33 cellular contexts compared by ENCODE assay signal in genomic region chr18:75133721-75134645, GRCh38.
A peak's percentile ranks its signal among the peaks of the same experiment; 100 is the strongest.
DNase-seq lines count a peak whose midpoint lies in the region; ATAC-seq, FAIRE-seq and TF ChIP-seq lines count a peak whose summit lies in the region.
"Had no signal": no experiment of that assay in that cellular context is flagged by ENCODE, and none has a peak within 500 bp of the region (broad histone marks: within the 10 kb centered on the region; RNA-seq: fewer than 3 reads in every experiment).

No MANE protein-coding gene starts in this region.

- DNase-seq in right atrium auricular region (ENCODE audit: low spot score) = peak; percentile 54
- DNase-seq in left ventricle myocardium inferior = no peak
- DNase-seq in bronchial epithelial cell (ENCODE audit: low read depth) = no peak
- DNase-seq in naive thymus-derived CD4-positive, alpha-beta T cell = no peak
- DNase-seq in urothelium cell line (ENCODE audit: low spot score) = no peak
- no peak for DNase-seq in GM12892 (ENCODE audit: insufficient read length)
- DNase-seq in activated naive CD4-positive, alpha-beta T cell treated with anti-CD3 and anti-CD28 coated beads for 36 hours = no peak
- DNase-seq: activated CD4-positive, CD25-positive, alpha-beta regulatory T cell treated with anti-CD3 and anti-CD28 coated beads, Interleukin-2, amount 50 U/mL, for 72 hours; activated CD8-positive, alpha-beta T cell treated with anti-CD3 and anti-CD28 coated beads for 36 hours; activated naive CD8-positive, alpha-beta T cell treated with anti-CD3 and anti-CD28 coated beads, Interleukin-2, amount 10 ng/mL, durations not matched to agents 7 days and 5 days; AML-193; aorta; DMS 273 treated with DMSO at 0.1 percent for 48 hours; foreskin fibroblast; mesendoderm; MG63; NCI-H1105; NCI-H2029 treated with DMSO at 0.1 percent for 48 hours; NCI-H526; nucleus accumbens; SHP77; stimulated activated naive CD4-positive, alpha-beta T cell; T-helper 2 cell; testis had no signal

- CTCF ChIA-PET in naive thymus-derived CD4-positive, alpha-beta T cell (lab: Charles Lee) = no interaction called here
- CTCF ChIA-PET in activated naive CD4-positive, alpha-beta T cell treated with anti-CD3 and anti-CD28 coated beads for 36 hours (lab: Charles Lee) = interaction anchor here (0.9 kb wide), 1 partner anchor 481 kb away, joined by 3 read pairs; no protein-coding TSS in a partner anchor

- no peak for TF ChIP-seq CTCF in right atrium auricular region (IDR thresholded peaks at IDR 0.05)
- no peak for TF ChIP-seq CTCF in left ventricle myocardium inferior (IDR thresholded peaks at IDR 0.05; ENCODE audit: borderline replicate concordance)
- no peak for TF ChIP-seq CTCF in bronchial epithelial cell (IDR thresholded peaks at IDR 0.05; ENCODE audit: insufficient read depth, low read length, severe bottlenecking)

- no peak overlapping the region for H3K27ac ChIP-seq in right atrium auricular region
- H3K27ac ChIP-seq in left ventricle myocardium inferior (replicated peaks) = no peak overlapping the region
- H3K27ac ChIP-seq in naive thymus-derived CD4-positive, alpha-beta T cell (ENCODE audit: low read depth, low read length) = no peak overlapping the region
- H3K27ac ChIP-seq: cardiac muscle cell, KMS-11, left lung, testis had no signal

- H3K4me3 ChIP-seq in right atrium auricular region (no peak overlapping the region), left ventricle myocardium inferior (no peak overlapping the region), bronchial epithelial cell (ENCODE audit: low read depth, low read length) (no peak overlapping the region)
- no peak overlapping the region for H3K4me3 ChIP-seq in naive thymus-derived CD4-positive, alpha-beta T cell (ENCODE audit: low read length)
- H3K4me3 ChIP-seq: cardiac muscle cell, left lung, MG63, testis had no signal

- peak; percentile 24 for ATAC-seq in naive thymus-derived CD4-positive, alpha-beta T cell
- ATAC-seq in HG03025 (IDR thresholded peaks at IDR 0.05; ENCODE audit: low FRiP score, unreplicated experiment) = no peak
- ATAC-seq: activated CD8-positive, alpha-beta T cell treated with anti-CD3 and anti-CD28 coated beads for 36 hours; CD8-positive, alpha-beta T cell; esophagus mucosa had no signal

- H3K36me3 Mint-ChIP-seq in naive thymus-derived CD4-positive, alpha-beta T cell = no peaks in the 10 kb centered on the region
- no peaks in the 10 kb centered on the region for H3K36me3 Mint-ChIP-seq in activated naive CD4-positive, alpha-beta T cell treated with anti-CD3 and anti-CD28 coated beads for 36 hours (ENCODE audit: low read depth)
- H3K36me3 Mint-ChIP-seq: activated naive CD8-positive, alpha-beta T cell treated with anti-CD3 and anti-CD28 coated beads, Interleukin-2, amount 10 ng/mL, durations not matched to agents 7 days and 5 days; CD8-positive, alpha-beta T cell had no signal

- no peaks in the 10 kb centered on the region for H3K9me3 ChIP-seq in right atrium auricular region
- H3K9me3 ChIP-seq in left ventricle myocardium inferior (replicated peaks) = no peaks in the 10 kb centered on the region
- no peaks in the 10 kb centered on the region for H3K9me3 ChIP-seq in naive thymus-derived CD4-positive, alpha-beta T cell (ENCODE audit: control insufficient read depth in 2 of 3, low read length in 3 of 3)
- H3K9me3 ChIP-seq: left lung, MG63, testis had no signal

- H3K4me3 Mint-ChIP-seq in naive thymus-derived CD4-positive, alpha-beta T cell = no peak overlapping the region
- H3K4me3 Mint-ChIP-seq in activated naive CD4-positive, alpha-beta T cell treated with anti-CD3 and anti-CD28 coated beads for 36 hours = no peak overlapping the region
- H3K4me3 Mint-ChIP-seq: activated CD8-positive, alpha-beta T cell treated with anti-CD3 and anti-CD28 coated beads for 36 hours; activated naive CD8-positive, alpha-beta T cell treated with anti-CD3 and anti-CD28 coated beads, Interleukin-2, amount 10 ng/mL, durations not matched to agents 7 days and 5 days; CD8-positive, alpha-beta T cell had no signal

- TF ChIP-seq POLR2A in GM12892 (IDR thresholded peaks at IDR 0.05; ENCODE audit: low read depth, low read length) = no peak

- H3K4me1 ChIP-seq in right atrium auricular region = no peaks in the 10 kb centered on the region
- no peaks in the 10 kb centered on the region for H3K4me1 ChIP-seq in left ventricle myocardium inferior
- no peaks in the 10 kb centered on the region for H3K4me1 ChIP-seq in naive thymus-derived CD4-positive, alpha-beta T cell (ENCODE audit: control insufficient read depth in 2 of 2, insufficient read depth in 2 of 2, low read length in 2 of 2)
- H3K4me1 ChIP-seq: left lung, testis had no signal

- no peaks in the 10 kb centered on the region for H3K36me3 ChIP-seq in right atrium auricular region
- H3K36me3 ChIP-seq in left ventricle myocardium inferior = no peaks in the 10 kb centered on the region
- H3K36me3 ChIP-seq in bronchial epithelial cell (ENCODE audit: control insufficient read depth, insufficient read depth, low read length) = no peaks in the 10 kb centered on the region
- H3K36me3 ChIP-seq in naive thymus-derived CD4-positive, alpha-beta T cell (ENCODE audit: control insufficient read depth in 2 of 3, insufficient read depth in 3 of 3, low read length in 3 of 3) = no peaks in the 10 kb centered on the region
- H3K36me3 ChIP-seq: cardiac muscle cell, left lung, MG63 had no signal

- H3K27me3 Mint-ChIP-seq in naive thymus-derived CD4-positive, alpha-beta T cell = peaks cover 0 to 7% (median 0%) of the 10 kb centered on the region in 5 donors
- no peaks in the 10 kb centered on the region for H3K27me3 Mint-ChIP-seq in activated naive CD4-positive, alpha-beta T cell treated with anti-CD3 and anti-CD28 coated beads for 36 hours (ENCODE audit: low read depth)
- H3K27me3 Mint-ChIP-seq: activated CD8-positive, alpha-beta T cell treated with anti-CD3 and anti-CD28 coated beads for 36 hours; activated naive CD8-positive, alpha-beta T cell treated with anti-CD3 and anti-CD28 coated beads, Interleukin-2, amount 10 ng/mL, durations not matched to agents 7 days and 5 days had no signal

- H3K4me1 Mint-ChIP-seq in naive thymus-derived CD4-positive, alpha-beta T cell = peaks cover 0 to 3% (median 0%) of the 10 kb centered on the region in 7 donors
- H3K4me1 Mint-ChIP-seq in activated naive CD4-positive, alpha-beta T cell treated with anti-CD3 and anti-CD28 coated beads for 36 hours (ENCODE audit: low read depth) = no peaks in the 10 kb centered on the region
- H3K4me1 Mint-ChIP-seq: activated naive CD8-positive, alpha-beta T cell treated with anti-CD3 and anti-CD28 coated beads, Interleukin-2, amount 10 ng/mL, durations not matched to agents 7 days and 5 days had no signal

- POLR2A ChIA-PET in naive thymus-derived CD4-positive, alpha-beta T cell (lab: Charles Lee) = no interaction called here

- FAIRE-seq in bronchial epithelial cell (lab: Jason Lieb, UNC) = peak; percentile 86
- peak; percentile 59 for FAIRE-seq in urothelium cell line (lab: Jason Lieb, UNC)
- no peak for FAIRE-seq in GM12892 (lab: Jason Lieb, UNC)
- FAIRE-seq: GM18507, H54, islet of Langerhans had no signal

- intact Hi-C loops in left ventricle myocardium inferior (cut with micrococcal nuclease) = no loop called here
- intact Hi-C loops in naive thymus-derived CD4-positive, alpha-beta T cell (cut with micrococcal nuclease) = no loop called here
- intact Hi-C loops in activated naive CD4-positive, alpha-beta T cell treated with anti-CD3 and anti-CD28 coated beads for 36 hours (cut with micrococcal nuclease) = no loop called here

- H3K27me3 ChIP-seq in right atrium auricular region = no peaks in the 10 kb centered on the region
- H3K27me3 ChIP-seq in left ventricle myocardium inferior (ENCODE audit: low read depth) = no peaks in the 10 kb centered on the region
- no peaks in the 10 kb centered on the region for H3K27me3 ChIP-seq in bronchial epithelial cell (ENCODE audit: control insufficient read depth, insufficient read depth, low read length)
- H3K27me3 ChIP-seq in naive thymus-derived CD4-positive, alpha-beta T cell (ENCODE audit: control insufficient read depth in 2 of 2, insufficient read depth in 2 of 2, low read length in 2 of 2) = no peaks in the 10 kb centered on the region
- H3K27me3 ChIP-seq: cardiac muscle cell, left lung, MG63, testis had no signal

- no peak overlapping the region for H3K27ac Mint-ChIP-seq in naive thymus-derived CD4-positive, alpha-beta T cell
- H3K27ac Mint-ChIP-seq in activated naive CD4-positive, alpha-beta T cell treated with anti-CD3 and anti-CD28 coated beads for 36 hours = no peak overlapping the region
- H3K27ac Mint-ChIP-seq: activated CD8-positive, alpha-beta T cell treated with anti-CD3 and anti-CD28 coated beads for 36 hours; activated naive CD8-positive, alpha-beta T cell treated with anti-CD3 and anti-CD28 coated beads, Interleukin-2, amount 10 ng/mL, durations not matched to agents 7 days and 5 days; CD8-positive, alpha-beta T cell had no signal

- H3K9me3 Mint-ChIP-seq in naive thymus-derived CD4-positive, alpha-beta T cell = peaks cover 0 to 6% (median 0%) of the 10 kb centered on the region in 11 donors
- H3K9me3 Mint-ChIP-seq in activated naive CD4-positive, alpha-beta T cell treated with anti-CD3 and anti-CD28 coated beads for 36 hours = no peaks in the 10 kb centered on the region
- H3K9me3 Mint-ChIP-seq: activated CD8-positive, alpha-beta T cell treated with anti-CD3 and anti-CD28 coated beads for 36 hours; activated naive CD8-positive, alpha-beta T cell treated with anti-CD3 and anti-CD28 coated beads, Interleukin-2, amount 10 ng/mL, durations not matched to agents 7 days and 5 days; CD8-positive, alpha-beta T cell had no signal
